ENCODE assay signal across 27 cellular contexts in genomic region chr9:114784721-114785253, GRCh38. TPM values are rescaled to one million over a fixed set of nuclear protein-coding genes. Genes with fewer than 3 reads are reported as not detected.
DNase-seq lines count a peak whose midpoint lies in the region; ATAC-seq and TF ChIP-seq lines count a peak whose summit lies in the region.
"Had no signal": no experiment of that assay in that cellular context is flagged by ENCODE, and none has a peak within 500 bp of the region (broad histone marks: within the 10 kb centered on the region; RNA-seq: fewer than 3 reads in every experiment).

No MANE protein-coding gene starts in this region.

- H3K4me1 Mint-ChIP-seq in stimulated activated memory B cell treated with anti-CD40 and anti-IgM and Interleukin-4, amounts not matched to agents 10 μg/mL and 1 μg/mL and 100 μg/mL, for 72 hours = peaks cover 55% of the 10 kb centered on the region
- H3K4me1 Mint-ChIP-seq: CD14-positive monocyte had no signal

- no peak for TF ChIP-seq CTCF in IMR-90 (conservative IDR thresholded peaks at IDR 0.05; ENCODE audit: low read depth, low read length)
- TF ChIP-seq CTCF in lower lobe of right lung (IDR thresholded peaks at IDR 0.05) = no peak

- no TSS peak for BruUV-seq in IMR-90 (replicated peaks; lab: Mats Ljungman, UMichigan)

- H3K9ac ChIP-seq in IMR-90 (ENCODE audit: low read depth, low read length) = no peak overlapping the region
- H3K9ac ChIP-seq: KMS-11 had no signal

- no peak overlapping the region for H3K4me2 ChIP-seq in IMR-90 (ENCODE audit: low read depth, low read length)
- H3K4me2 ChIP-seq: KMS-11 had no signal

- H2AFZ ChIP-seq in IMR-90 (replicated peaks; ENCODE audit: low read length, poor library complexity) = no peak overlapping the region

- H3K56ac ChIP-seq in IMR-90 (ENCODE audit: extremely low read depth, insufficient read depth, low read length) = no peak overlapping the region

- H3K9me1 ChIP-seq in IMR-90 (ENCODE audit: insufficient read depth, low read length) = no peaks in the 10 kb centered on the region

- no peak overlapping the region for H2BK20ac ChIP-seq in IMR-90 (ENCODE audit: low read depth, low read length)

- DNase-seq in IMR-90 (no peak), amniotic epithelial cell (ENCODE audit: low read depth) (peak; percentile 28), lower lobe of right lung (no peak), NCI-H1105 treated with DMSO at 0.1 percent for 48 hours (lab: John Stamatoyannopoulos, UW) (no peak), NCI-H69 (lab: John Stamatoyannopoulos, UW) (no peak)
- no peak for DNase-seq in central memory CD4-positive, alpha-beta T cell
- DNase-seq: BE2C; CD8-positive, alpha-beta memory T cell; DMS 273 treated with DMSO at 0.1 percent for 48 hours; DMS79; GF-D8; HCEC 1CT; NCI-H1048; NCI-H1436; NCI-H187; NCI-H2171 treated with DMSO at 0.1 percent for 48 hours; NCI-H524; NCI-H82; NK-92 treated with Interleukin-12 subunit alpha and Interleukin-12 subunit beta, amount 100 ng/mL, for 24 hours; Right ventricle myocardium superior; RPMI8226 had no signal

- H3K79me1 ChIP-seq in IMR-90 (ENCODE audit: low read depth in 1 of 2, low read length in 2 of 2) = no peaks in the 10 kb centered on the region

- no peak overlapping the region for H2AK5ac ChIP-seq in IMR-90 (ENCODE audit: low read depth, low read length)

- no peak overlapping the region for H3K4me3 Mint-ChIP-seq in stimulated activated memory B cell treated with anti-CD40 and anti-IgM and Interleukin-4, amounts not matched to agents 10 μg/mL and 1 μg/mL and 100 μg/mL, for 72 hours
- H3K4me3 Mint-ChIP-seq: CD14-positive monocyte; CD8-positive, alpha-beta memory T cell had no signal

- H3K4me1 ChIP-seq in IMR-90 (ENCODE audit: control insufficient read depth, insufficient read depth, low read length) (no peaks in the 10 kb centered on the region; the same call in 1 of the 2 replicates), lower lobe of right lung (no peaks in the 10 kb centered on the region)
- H3K4me1 ChIP-seq: BE2C, SJSA1 had no signal

- no peak overlapping the region for H3K18ac ChIP-seq in IMR-90 (ENCODE audit: low read depth, low read length)

- no peaks in the 10 kb centered on the region for H3K9me3 ChIP-seq in IMR-90 (ENCODE audit: control insufficient read depth, insufficient read depth, low read length)
- H3K9me3 ChIP-seq in lower lobe of right lung = no peaks in the 10 kb centered on the region
- H3K9me3 ChIP-seq: BE2C, SJSA1 had no signal

- dilution Hi-C loops in IMR-90 (cut with HindIII; ENCODE audit: low sequenced_read_pairs, unreplicated experiment) = no loop called here

- no CpG with 5 or more reads among the region's 6 CpGs for WGBS in IMR-90 (ENCODE audit: extremely low coverage in 2 of 2, insufficient read length in 1 of 2), 2 experiments

- H3K27me3 ChIP-seq in IMR-90 (ENCODE audit: control insufficient read depth, insufficient read depth, low read length) (peaks cover 38% of the 10 kb centered on the region), lower lobe of right lung (ENCODE audit: low read depth) (no peaks in the 10 kb centered on the region)
- H3K27me3 ChIP-seq: BE2C, SJSA1 had no signal

- H2AK9ac ChIP-seq in IMR-90 (replicated peaks; ENCODE audit: low read depth, low read length, poor library complexity) = no peak overlapping the region

- H3K27me3 Mint-ChIP-seq in stimulated activated memory B cell treated with anti-CD40 and anti-IgM and Interleukin-4, amounts not matched to agents 10 μg/mL and 1 μg/mL and 100 μg/mL, for 72 hours = peaks cover 14% of the 10 kb centered on the region

- H3K23ac ChIP-seq in IMR-90 (ENCODE audit: low read depth, low read length) = no peak overlapping the region

- ATAC-seq in IMR-90 (ENCODE audit: low read depth) = peak; percentile 42; the same call in 1 of the 2 replicates
- peak; percentile 42 to 56 for ATAC-seq in lower lobe of right lung
- peak; percentile 78 for ATAC-seq in stimulated activated memory B cell treated with anti-CD40 and anti-IgM and Interleukin-4, amounts not matched to agents 10 μg/mL and 1 μg/mL and 100 μg/mL, for 72 hours

- in situ Hi-C loops in IMR-90 (cut with MboI; ENCODE audit: low sequenced_read_pairs) = no loop called here

- POLR2A ChIA-PET in IMR-90 (lab: Charles Lee; ENCODE audit: unreplicated experiment) = no interaction called here

- no peaks in the 10 kb centered on the region for H3K9me3 Mint-ChIP-seq in stimulated activated memory B cell treated with anti-CD40 and anti-IgM and Interleukin-4, amounts not matched to agents 10 μg/mL and 1 μg/mL and 100 μg/mL, for 72 hours
- H3K9me3 Mint-ChIP-seq: CD14-positive monocyte, IgD-negative memory B cell had no signal

- H3K14ac ChIP-seq in IMR-90 (replicated peaks; ENCODE audit: low read depth, low read length) = no peak overlapping the region

- no peak overlapping the region for H2BK120ac ChIP-seq in IMR-90 (ENCODE audit: low read depth, low read length)

- H4K20me1 ChIP-seq in IMR-90 (ENCODE audit: insufficient read depth, low read length) = no peaks in the 10 kb centered on the region

- H3K4ac ChIP-seq in IMR-90 (ENCODE audit: low read depth, low read length) = no peak overlapping the region

- no peak overlapping the region for H2BK15ac ChIP-seq in IMR-90 (ENCODE audit: low read depth, low read length)

- H4K91ac ChIP-seq in IMR-90 (ENCODE audit: insufficient read depth, low read depth, low read length) = no peak overlapping the region

- CTCF ChIA-PET in IMR-90 (lab: Yijun Ruan, JAX) = no interaction called here

- intact Hi-C loops in IMR-90 (cut with micrococcal nuclease) = no loop called here
- intact Hi-C loops in lower lobe of right lung (cut with DNase I) = no loop called here

- no peaks in the 10 kb centered on the region for H3K36me3 Mint-ChIP-seq in stimulated activated memory B cell treated with anti-CD40 and anti-IgM and Interleukin-4, amounts not matched to agents 10 μg/mL and 1 μg/mL and 100 μg/mL, for 72 hours
- H3K36me3 Mint-ChIP-seq: CD14-positive monocyte, IgD-negative memory B cell had no signal

- H4K8ac ChIP-seq in IMR-90 (ENCODE audit: low read depth in 2 of 2, low read length in 2 of 2) = no peak overlapping the region

- no peak overlapping the region for H4K5ac ChIP-seq in IMR-90 (ENCODE audit: low read depth, low read length)

- H3K4me3 ChIP-seq in IMR-90 (ENCODE audit: insufficient read depth, low read depth, low read length) (no peak overlapping the region), lower lobe of right lung (no peak overlapping the region)
- H3K4me3 ChIP-seq: SJSA1 had no signal

- TF ChIP-seq RAD21 in IMR-90 (IDR thresholded peaks at IDR 0.05; ENCODE audit: low read length) = no peak

- H2BK5ac ChIP-seq in IMR-90 (ENCODE audit: low read depth, low read length, poor library complexity, severe bottlenecking) = no peak overlapping the region

- H3K27ac ChIP-seq in IMR-90 (ENCODE audit: insufficient read depth, low read length) (no peak overlapping the region), lower lobe of right lung (no peak overlapping the region)
- H3K27ac ChIP-seq: KMS-11, SJSA1 had no signal

- no peaks in the 10 kb centered on the region for H3K36me3 ChIP-seq in IMR-90 (ENCODE audit: control insufficient read depth, insufficient read depth, low read length)
- no peaks in the 10 kb centered on the region for H3K36me3 ChIP-seq in lower lobe of right lung
- H3K36me3 ChIP-seq: BE2C, SJSA1 had no signal

- TF ChIP-seq POLR2A in IMR-90 (IDR thresholded peaks at IDR 0.05; ENCODE audit: low read depth, low read length) = no peak

- H3K27ac Mint-ChIP-seq in stimulated activated memory B cell treated with anti-CD40 and anti-IgM and Interleukin-4, amounts not matched to agents 10 μg/mL and 1 μg/mL and 100 μg/mL, for 72 hours = no peak overlapping the region
- H3K27ac Mint-ChIP-seq: CD14-positive monocyte; CD8-positive, alpha-beta memory T cell; IgD-negative memory B cell had no signal

TF ChIP-seq in IMR-90, 13 proteins besides CTCF, POLR2A, EP300 and RAD21:
- TF ChIP-seq BHLHE40 (IDR thresholded peaks at IDR 0.05; ENCODE audit: low read depth, low read length) = no peak
- TF ChIP-seq, protein P1, sequence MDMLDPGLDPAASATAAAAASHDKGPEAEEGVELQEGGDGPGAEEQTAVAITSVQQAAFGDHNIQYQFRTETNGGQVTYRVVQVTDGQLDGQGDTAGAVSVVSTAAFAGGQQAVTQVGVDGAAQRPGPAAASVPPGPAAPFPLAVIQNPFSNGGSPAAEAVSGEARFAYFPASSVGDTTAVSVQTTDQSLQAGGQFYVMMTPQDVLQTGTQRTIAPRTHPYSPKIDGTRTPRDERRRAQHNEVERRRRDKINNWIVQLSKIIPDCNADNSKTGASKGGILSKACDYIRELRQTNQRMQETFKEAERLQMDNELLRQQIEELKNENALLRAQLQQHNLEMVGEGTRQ (IDR thresholded peaks at IDR 0.05; ENCODE audit: low read depth, low read length) = peak; percentile 34; the same call in 1 of the 2 replicates

RNA-seq across cellular contexts. Expression of gene TNFSF15, which starts 21.1 kb away (rescaled TPM):
- total RNA-seq in IMR-90 (2012; rRNA removed) (under 0.01 and 0.18 TPM in 2 replicates), lower lobe of right lung (5.2 TPM)
- polyA plus RNA-seq in IMR-90 (2012; rRNA removed) = 0.01 and 0.03 TPM in 2 replicates
- polyA plus RNA-seq in IMR-90 (2012; cell fraction: cytosol; rRNA removed) = 0.01 TPM in 1 of 2 replicates, not detected in the other
- 0.01 and 0.03 TPM in 2 replicates for polyA plus RNA-seq in IMR-90 (2012; cell fraction: nucleus; rRNA removed; ENCODE audit: low replicate concordance)
- total RNA-seq: A673, Right ventricle myocardium superior, SJSA1 had no signal
- polyA plus RNA-seq: CD8-positive, alpha-beta memory T cell had no signal
